7 cellular contexts compared by ENCODE assay signal in genomic region chr1:94522304-94522703, GRCh38. TPM values are rescaled to one million over a fixed set of nuclear protein-coding genes. Genes with fewer than 3 reads are reported as not detected.
DNase-seq lines count a peak whose midpoint lies in the region; ATAC-seq, FAIRE-seq and TF ChIP-seq lines count a peak whose summit lies in the region.

No MANE protein-coding gene starts in this region.

- no peak overlapping the region for H2AFZ ChIP-seq in trophoblast cell (ENCODE audit: insufficient read depth, low read length, poor library complexity)

- peaks cover 0 to 4% of the 10 kb centered on the region in 2 experiments for H3K4me1 ChIP-seq in trophoblast cell (ENCODE audit: control insufficient read depth in 1 of 2, insufficient read depth in 2 of 2, low read length in 2 of 2)

- H3K18ac ChIP-seq in trophoblast cell (ENCODE audit: low read length): no peak overlapping the region

- no peak overlapping the region for H3K4me3 ChIP-seq in trophoblast cell (ENCODE audit: low read depth, low read length)

- H2AK5ac ChIP-seq in trophoblast cell (ENCODE audit: low read length): no peak overlapping the region

- H3K9ac ChIP-seq in trophoblast cell (ENCODE audit: low read length): no peak overlapping the region

- H3K4me2 ChIP-seq in trophoblast cell (ENCODE audit: low read length): no peak overlapping the region

- H3K27ac ChIP-seq in trophoblast cell (ENCODE audit: low read depth, low read length): no peak overlapping the region

- no peaks in the 10 kb centered on the region for H3K36me3 ChIP-seq in trophoblast cell (ENCODE audit: control insufficient read depth in 1 of 2, insufficient read depth in 2 of 2, low read length in 2 of 2)

- H3K79me2 ChIP-seq in trophoblast cell (ENCODE audit: control insufficient read depth, insufficient read depth, low read length, poor library complexity): no peaks in the 10 kb centered on the region

- H3K9me3 ChIP-seq in trophoblast cell (ENCODE audit: insufficient read depth, low read depth, low read length): no peaks in the 10 kb centered on the region

- no peak overlapping the region for H4K8ac ChIP-seq in trophoblast cell (ENCODE audit: low read depth, low read length)

- H4K91ac ChIP-seq in trophoblast cell (ENCODE audit: low read depth, low read length): no peak overlapping the region

- H2BK120ac ChIP-seq in trophoblast cell (ENCODE audit: insufficient read depth, low read length, poor library complexity): no peak overlapping the region

- H3K79me1 ChIP-seq in trophoblast cell (ENCODE audit: low read length): no peaks in the 10 kb centered on the region

- ATAC-seq in GM21529 (IDR thresholded peaks at IDR 0.05; ENCODE audit: unreplicated experiment): no peak

- no peak overlapping the region for H4K12ac ChIP-seq in trophoblast cell (ENCODE audit: low read depth, low read length)

- peak; percentile 86 for FAIRE-seq in endometrium (lab: Jason Lieb, UNC)

- WGBS in trophoblast cell (ENCODE audit: extremely low coverage, insufficient coverage, insufficient read length): no CpG with 5 or more reads among the region's 4 CpGs

- no peak overlapping the region for H2BK12ac ChIP-seq in trophoblast cell (ENCODE audit: low read length)

- H3K14ac ChIP-seq in trophoblast cell (ENCODE audit: low read length): no peak overlapping the region

- H3K23ac ChIP-seq in trophoblast cell (ENCODE audit: low read length): no peak overlapping the region

- DNase-seq in NCI-H226: peak; percentile 48
- peak; percentile 14 to 54 for DNase-seq in trophoblast cell
- DNase-seq in stimulated activated CD4-positive, alpha-beta T cell treated with anti-CD3 and anti-CD28 coated beads, Interleukin-2, amount 100 ng/mL, for 48 hours: no peak
- no peak for DNase-seq in effector CD8-positive, alpha-beta T cell (lab: John Stamatoyannopoulos, UW)

- TF ChIP-seq CTCF in GM12873 (IDR thresholded peaks at IDR 0.05; ENCODE audit: insufficient read depth, low read depth, low read length, missing control alignments): peak; percentile 9

- no peak overlapping the region for H2BK5ac ChIP-seq in trophoblast cell (ENCODE audit: low read depth, low read length, poor library complexity)

- H3K4ac ChIP-seq in trophoblast cell (ENCODE audit: low read depth, low read length): no peak overlapping the region

- no peaks in the 10 kb centered on the region for H3K27me3 ChIP-seq in trophoblast cell (ENCODE audit: insufficient read depth, low read length)

RNA-seq across cellular contexts. Expression of gene F3, which starts 19.3 kb away (rescaled TPM):
- 43.0 and 43.9 TPM in 2 replicates for polyA plus RNA-seq in trophoblast cell (2013)

Comparison
In these comparisons a context has a peak if more than half of its experiments do, and no peak if none do; other contexts are left out.
1. DNase-seq: peak in NCI-H226 (single experiment) and trophoblast cell (2 of 2); none in stimulated activated CD4-positive, alpha-beta T cell treated with anti-CD3 and anti-CD28 coated beads, Interleukin-2, amount 100 ng/mL, for 48 hours (0 of 2) and effector CD8-positive, alpha-beta T cell (single experiment).